Comparison of ENCODE assay signal across 1 cellular context in genomic region chr2:232511336-232511863, GRCh38.
TF ChIP-seq lines count a peak whose summit lies in the region.

No MANE protein-coding gene starts in this region.

TF ChIP-seq in H1, 55 proteins besides CTCF, POLR2A, EP300 and RAD21:
- TF ChIP-seq EZH2 (IDR thresholded peaks at IDR 0.05; ENCODE audit: low read depth, low read length, severe bottlenecking) (no peak), HDAC2 (IDR thresholded peaks at IDR 0.05; ENCODE audit: borderline replicate concordance in 1 of 2, low read depth in 2 of 2, low read length in 2 of 2) (no peak), CHD2 (IDR thresholded peaks at IDR 0.05; ENCODE audit: low read length) (no peak)
